9 cellular contexts compared by ENCODE assay signal in the genomic region with DNA sequence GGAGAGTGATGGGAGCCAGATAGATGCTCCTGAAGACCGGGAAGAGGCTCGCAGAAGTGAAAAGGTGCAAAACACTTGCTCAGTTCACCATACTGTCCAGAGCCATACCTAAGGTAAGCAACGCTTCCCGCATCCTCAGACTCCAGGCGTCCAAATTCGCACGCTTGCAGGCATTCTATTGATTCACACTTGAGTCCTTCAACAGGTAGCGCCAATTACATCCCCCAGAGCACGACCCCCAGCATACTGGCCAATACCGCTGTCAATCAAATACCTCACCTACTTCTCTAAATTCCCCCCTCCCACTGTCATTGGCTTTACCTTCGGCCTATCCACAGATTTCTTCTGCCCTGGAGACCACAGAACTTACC. TPM values are rescaled to one million over a fixed set of nuclear protein-coding genes. Genes with fewer than 3 reads are reported as not detected.
A peak's percentile ranks its signal among the peaks of the same experiment; 100 is the strongest.
DNase-seq lines count a peak whose midpoint lies in the region; ATAC-seq and TF ChIP-seq lines count a peak whose summit lies in the region.
"Had no signal": no experiment of that assay in that cellular context is flagged by ENCODE, and none has a peak within 500 bp of the region (broad histone marks: within the 10 kb centered on the region; RNA-seq: fewer than 3 reads in every experiment).

No MANE protein-coding gene starts in this region.

- H3K4me1 Mint-ChIP-seq in activated T-cell treated with anti-CD3 and anti-CD28 coated beads, Interleukin-2, amount 50 U/mL, for 72 hours (ENCODE audit: low read depth) = peaks cover 22% of the 10 kb centered on the region

- DNase-seq in activated T-cell treated with anti-CD3 and anti-CD28 coated beads, Interleukin-2, amount 50 U/mL, for 72 hours = no peak
- no peak for DNase-seq in activated T-cell treated with anti-CD3 and anti-CD28 coated beads, Interleukin-2, amount 50 U/mL, for 48 hours
- peak; percentile 99 for DNase-seq in SHP77 treated with DMSO at 0.1 percent for 48 hours (lab: John Stamatoyannopoulos, UW)
- DNase-seq in thoracic aorta (ENCODE audit: low spot score) = no peak
- DNase-seq in Right ventricle myocardium inferior (ENCODE audit: missing footprints) = no peak
- DNase-seq: GF-D8 had no signal

- no peak for TF ChIP-seq CTCF in thoracic aorta (IDR thresholded peaks at IDR 0.05)

- H3K36me3 ChIP-seq in iPS-20b (ENCODE audit: insufficient read depth, low read depth, low read length) (no peaks in the 10 kb centered on the region), thoracic aorta (no peaks in the 10 kb centered on the region)

- H3K27me3 Mint-ChIP-seq in activated T-cell treated with anti-CD3 and anti-CD28 coated beads, Interleukin-2, amount 50 U/mL, for 72 hours (ENCODE audit: low read depth) = peaks cover 48% of the 10 kb centered on the region

- intact Hi-C loops in Right ventricle myocardium inferior (cut with DNase I) = no loop called here

- H3K9me3 ChIP-seq in iPS-20b (ENCODE audit: insufficient read depth, low read depth, low read length) (peaks cover 9% of the 10 kb centered on the region), thoracic aorta (no peaks in the 10 kb centered on the region)

- H3K36me3 Mint-ChIP-seq in activated T-cell treated with anti-CD3 and anti-CD28 coated beads, Interleukin-2, amount 50 U/mL, for 72 hours (ENCODE audit: insufficient read depth in 2 of 2) = peaks cover 3% of the 10 kb centered on the region in 2 donors

- H3K4me1 ChIP-seq in iPS-20b (ENCODE audit: insufficient read depth, low read length) (no peaks in the 10 kb centered on the region), thoracic aorta (ENCODE audit: control insufficient read depth in 1 of 2, low read depth in 2 of 2) (peaks cover 5 to 16% of the 10 kb centered on the region in 2 donors)

- H3K4me3 ChIP-seq in iPS-20b (ENCODE audit: low read length) (peak overlapping the region; percentile 80), thoracic aorta (peak overlapping the region; percentile 72)

- H3K4me3 Mint-ChIP-seq in activated T-cell treated with anti-CD3 and anti-CD28 coated beads, Interleukin-2, amount 50 U/mL, for 72 hours = peak overlapping the region; percentile 43 to 97

- H3K9me3 Mint-ChIP-seq in activated T-cell treated with anti-CD3 and anti-CD28 coated beads, Interleukin-2, amount 50 U/mL, for 72 hours = no peaks in the 10 kb centered on the region

- H3K27ac ChIP-seq in iPS-20b (ENCODE audit: low read length) = no peak overlapping the region
- no peak overlapping the region for H3K27ac ChIP-seq in thoracic aorta

- H3K27ac Mint-ChIP-seq in activated T-cell treated with anti-CD3 and anti-CD28 coated beads, Interleukin-2, amount 50 U/mL, for 72 hours = no peak overlapping the region

- ATAC-seq in activated T-cell treated with anti-CD3 and anti-CD28 coated beads, Interleukin-2, amount 50 U/mL, for 72 hours (replicated peaks in 1 of 2) = no peak
- ATAC-seq in thoracic aorta (ENCODE audit: insufficient number of reproducible peaks, low FRiP score, low read depth) (no peak), GM21360 (IDR thresholded peaks at IDR 0.05; ENCODE audit: unreplicated experiment) (no peak), Right ventricle myocardium inferior (no peak), GM19035 (IDR thresholded peaks at IDR 0.05; ENCODE audit: unreplicated experiment) (no peak)

- H3K9ac ChIP-seq in iPS-20b (ENCODE audit: low read depth, low read length) = peak overlapping the region; percentile 55; the same call in 1 of the 2 replicates

- H3K27me3 ChIP-seq in iPS-20b (ENCODE audit: insufficient read depth, low read length) (peaks cover 17% of the 10 kb centered on the region; the same call in 1 of the 2 replicates), thoracic aorta (replicated peaks; ENCODE audit: insufficient read depth) (no peaks in the 10 kb centered on the region)

RNA-seq across cellular contexts. Expression of gene STXBP5L, which starts 0.4 kb away (rescaled TPM):
- not detected for total RNA-seq in activated T-cell treated with anti-CD3 and anti-CD28 coated beads, Interleukin-2, amount 50 U/mL, for 72 hours
- total RNA-seq in thoracic aorta (under 1 TPM in 1 of 2 donors, not detected in 1; 0.07 TPM), Right ventricle myocardium inferior (not detected)
